10 cellular contexts compared by ENCODE assay signal in the genomic region with DNA sequence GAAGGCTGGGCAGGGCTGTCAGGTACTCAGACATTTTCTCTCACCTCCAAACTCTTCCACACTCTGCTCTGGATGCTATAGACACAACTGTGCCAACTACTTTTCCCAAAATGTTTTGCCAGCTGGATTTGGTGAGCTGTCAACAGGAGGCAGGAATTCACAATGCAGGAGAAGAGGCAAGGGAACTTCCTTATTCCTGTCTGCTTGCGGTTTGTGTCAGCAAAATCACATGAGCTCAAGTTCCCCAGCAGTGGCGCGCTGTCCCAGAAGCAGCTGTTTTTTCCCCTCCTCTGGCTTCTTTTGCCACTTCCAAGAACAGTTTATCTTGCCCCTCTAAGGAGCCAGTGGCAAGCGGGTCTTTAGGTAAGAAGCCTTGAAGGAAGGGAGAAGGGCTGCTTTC.
DNase-seq lines count a peak whose midpoint lies in the region; ATAC-seq, FAIRE-seq and TF ChIP-seq lines count a peak whose summit lies in the region.
"Had no signal": no experiment of that assay in that cellular context is flagged by ENCODE, and none has a peak within 500 bp of the region (broad histone marks: within the 10 kb centered on the region; RNA-seq: fewer than 3 reads in every experiment).

No MANE protein-coding gene starts in this region.

- no peak overlapping the region for H3K4me3 Mint-ChIP-seq in endothelial cell (ENCODE audit: unreplicated experiment)
- H3K4me3 Mint-ChIP-seq: natural killer cell treated with Interleukin-12 subunit alpha and Interleukin-12 subunit beta and Interleukin-15 and Interleukin-18, amount 100 ng/mL, for 72 hours had no signal

- H3K27me3 ChIP-seq in ascending aorta = no peaks in the 10 kb centered on the region

- H3K36me3 ChIP-seq in ascending aorta = no peaks in the 10 kb centered on the region

- H3K27ac Mint-ChIP-seq in endothelial cell (ENCODE audit: unreplicated experiment) = peak overlapping the region; percentile 59
- H3K27ac Mint-ChIP-seq: natural killer cell treated with Interleukin-12 subunit alpha and Interleukin-12 subunit beta and Interleukin-15 and Interleukin-18, amount 100 ng/mL, for 72 hours had no signal

- intact Hi-C loops in Right ventricle myocardium superior (cut with DNase I) = no loop called here
- intact Hi-C loops in cardiac septum (cut with DNase I) = no loop called here
- intact Hi-C loops in lower leg skin (cut with DNase I; ENCODE audit: low total_unique reads) = no loop called here
- intact Hi-C loops in ascending aorta (cut with DNase I) = no loop called here

- no peak overlapping the region for H3K27ac ChIP-seq in ascending aorta

- ATAC-seq in Right ventricle myocardium superior (ENCODE audit: poor library complexity) (peak; percentile 85), HG03196 (IDR thresholded peaks at IDR 0.05; ENCODE audit: unreplicated experiment) (no peak)
- ATAC-seq: natural killer cell treated with Interleukin-12 subunit alpha and Interleukin-12 subunit beta and Interleukin-15 and Interleukin-18, amount 100 ng/mL, for 72 hours had no signal

- H3K4me1 ChIP-seq in ascending aorta = no peaks in the 10 kb centered on the region

- no peaks in the 10 kb centered on the region for H3K36me3 Mint-ChIP-seq in endothelial cell (ENCODE audit: low read depth, unreplicated experiment)
- H3K36me3 Mint-ChIP-seq: natural killer cell treated with Interleukin-12 subunit alpha and Interleukin-12 subunit beta and Interleukin-15 and Interleukin-18, amount 100 ng/mL, for 72 hours had no signal

- TF ChIP-seq CTCF in endothelial cell (IDR thresholded peaks at IDR 0.05; ENCODE audit: unreplicated experiment) (no peak), lower leg skin (IDR thresholded peaks at IDR 0.05) (no peak), ascending aorta (IDR thresholded peaks at IDR 0.05) (no peak)

- H3K4me1 Mint-ChIP-seq in endothelial cell (ENCODE audit: unreplicated experiment) = peaks cover 17% of the 10 kb centered on the region

- H3K27me3 Mint-ChIP-seq in endothelial cell (ENCODE audit: unreplicated experiment) = no peaks in the 10 kb centered on the region
- H3K27me3 Mint-ChIP-seq: natural killer cell treated with Interleukin-12 subunit alpha and Interleukin-12 subunit beta and Interleukin-15 and Interleukin-18, amount 100 ng/mL, for 72 hours had no signal

- no peak for TF ChIP-seq POLR2A in lower leg skin (IDR thresholded peaks at IDR 0.05)

- 5 to 13% methylated on average over 4 of the region's 4 CpGs for WGBS in lower leg skin, 2 donors

- DNase-seq in Right ventricle myocardium superior = peak; percentile 41
- no peak for DNase-seq in cardiac septum (ENCODE audit: low spot score)
- peak; percentile 21 for DNase-seq in endothelial cell (ENCODE audit: low spot score)
- DNase-seq in lower leg skin (ENCODE audit: low spot score in 2 of 2) = peak; percentile 50 to 88
- peak; percentile 49 for DNase-seq in ureter (ENCODE audit: low spot score)
- no peak for DNase-seq in ascending aorta (ENCODE audit: low spot score in 2 of 2)
- no peak for DNase-seq in urothelium cell line (ENCODE audit: low spot score)
- DNase-seq: NCI-H2227 treated with DMSO at 0.1 percent for 48 hours had no signal

- no peak for FAIRE-seq in urothelium cell line (lab: Jason Lieb, UNC)

- no peaks in the 10 kb centered on the region for H3K9me3 Mint-ChIP-seq in endothelial cell (ENCODE audit: unreplicated experiment)

- no peaks in the 10 kb centered on the region for H3K9me3 ChIP-seq in ascending aorta

- H3K4me3 ChIP-seq in lower leg skin (ENCODE audit: low read depth, poor library complexity, severe bottlenecking) (no peak overlapping the region), ascending aorta (no peak overlapping the region)

Comparison
In these comparisons a context has a peak if more than half of its experiments do, and no peak if none do; other contexts are left out.
1. DNase-seq: peak in Right ventricle myocardium superior (single experiment), endothelial cell (single experiment), lower leg skin (2 of 2) and ureter (single experiment); none in cardiac septum (single experiment), ascending aorta (0 of 2) and urothelium cell line (single experiment).